Comparison of ENCODE assay signal across 17 cellular contexts in the genomic region with DNA sequence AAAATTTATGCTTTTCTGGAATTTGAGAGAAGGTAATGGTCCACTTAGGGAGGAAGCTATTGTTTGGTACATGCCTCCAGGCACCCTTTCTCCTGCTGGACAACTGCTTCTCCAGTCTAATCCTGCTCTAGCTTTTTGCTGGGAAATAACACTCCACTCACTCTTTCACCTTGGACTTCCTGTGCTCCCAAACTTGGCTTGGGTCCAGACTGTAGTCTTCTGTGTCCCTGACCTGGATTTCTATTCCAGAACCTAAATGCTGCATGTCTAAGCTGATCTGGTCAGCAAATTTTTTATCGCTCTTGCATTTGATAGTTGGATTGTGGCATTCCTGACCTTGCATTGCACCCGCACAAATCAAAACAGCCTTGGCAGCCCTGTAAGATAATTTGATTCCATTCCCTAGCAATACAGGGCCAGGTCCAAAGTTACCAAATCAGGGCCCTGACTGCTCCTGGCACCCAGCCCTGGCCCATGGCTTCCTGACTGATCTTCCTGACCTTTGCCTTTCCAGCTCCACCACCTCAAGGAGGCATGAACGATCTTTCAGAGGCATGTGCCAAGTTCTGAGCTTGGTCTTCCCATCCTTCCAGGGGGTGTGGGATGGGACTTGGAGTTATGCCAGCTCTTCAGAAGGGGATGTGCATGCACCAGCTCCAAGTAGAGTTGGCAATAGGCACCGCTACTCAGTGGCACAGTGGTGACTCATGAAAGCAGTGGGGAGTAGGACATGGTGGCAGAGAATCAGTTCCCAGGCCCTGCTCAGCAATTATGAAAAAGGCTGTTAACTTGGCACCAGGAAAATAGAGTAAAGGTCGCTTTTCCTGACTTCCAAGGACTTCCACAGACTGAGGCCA. TPM values are rescaled to one million over a fixed set of nuclear protein-coding genes. Genes with fewer than 3 reads are reported as not detected.
A peak's percentile ranks its signal among the peaks of the same experiment; 100 is the strongest.
DNase-seq lines count a peak whose midpoint lies in the region; ATAC-seq and TF ChIP-seq lines count a peak whose summit lies in the region.
"Had no signal": no experiment of that assay in that cellular context is flagged by ENCODE, and none has a peak within 500 bp of the region (broad histone marks: within the 10 kb centered on the region; RNA-seq: fewer than 3 reads in every experiment).

No MANE protein-coding gene starts in this region.

- no peak overlapping the region for H3K4me3 ChIP-seq in right atrium auricular region
- no peak overlapping the region for H3K4me3 ChIP-seq in adrenal gland
- no peak overlapping the region for H3K4me3 ChIP-seq in aorta (ENCODE audit: low read length in 2 of 2)
- H3K4me3 ChIP-seq: gastroesophageal sphincter, SJSA1, spleen, upper lobe of right lung had no signal

- WGBS in adrenal gland, 4 donors, result 23 to 38% (median 26%) methylated on average over 5 of the region's 5 CpGs
- 56 to 58% methylated on average over 5 of the region's 5 CpGs for WGBS in aorta, 2 donors

- CTCF ChIA-PET in activated CD4-positive, alpha-beta T cell treated with anti-CD3 and anti-CD28 coated beads for 36 hours (lab: Charles Lee), result no interaction called here

- no peaks in the 10 kb centered on the region for H3K9me3 Mint-ChIP-seq in activated CD4-positive, alpha-beta T cell treated with anti-CD3 and anti-CD28 coated beads for 36 hours (ENCODE audit: low read depth)
- peaks cover 0 to 3% of the 10 kb centered on the region in 2 donors for H3K9me3 Mint-ChIP-seq in activated naive CD4-positive, alpha-beta T cell treated with anti-CD3 and anti-CD28 coated beads, Interleukin-2, amount 50 U/mL, for 72 hours

- no peaks in the 10 kb centered on the region for H3K36me3 ChIP-seq in right atrium auricular region
- no peaks in the 10 kb centered on the region for H3K36me3 ChIP-seq in adrenal gland (replicated peaks in 1 of 2)
- H3K36me3 ChIP-seq in aorta (ENCODE audit: control insufficient read depth in 1 of 2, insufficient read depth in 2 of 2, low read length in 1 of 2), result no peaks in the 10 kb centered on the region
- H3K36me3 ChIP-seq: gastroesophageal sphincter, SJSA1, spleen, upper lobe of right lung had no signal

- peaks cover 23% of the 10 kb centered on the region for H3K27me3 Mint-ChIP-seq in activated CD4-positive, alpha-beta T cell treated with anti-CD3 and anti-CD28 coated beads for 36 hours

- POLR2A ChIA-PET in activated CD4-positive, alpha-beta T cell treated with anti-CD3 and anti-CD28 coated beads for 36 hours (lab: Charles Lee), result no interaction called here

- DNase-seq in Right ventricle myocardium superior (peak; percentile 45), right atrium auricular region (ENCODE audit: low spot score) (no peak), adrenal gland (peak; percentile 38 to 73 (median 69)), aorta (no peak), ureter (ENCODE audit: low spot score) (no peak)
- DNase-seq in activated CD4-positive, alpha-beta T cell treated with anti-CD3 and anti-CD28 coated beads for 36 hours, result no peak
- DNase-seq in activated naive CD4-positive, alpha-beta T cell treated with anti-CD3 and anti-CD28 coated beads, Interleukin-2, amount 50 U/mL, for 72 hours (ENCODE audit: low spot score in 2 of 2), result no peak
- DNase-seq: activated CD8-positive, alpha-beta memory T cell treated with anti-CD3 and anti-CD28 coated beads, Interleukin-2, amount 50 U/mL, for 48 hours; kidney; NCI-H1092; spleen; upper lobe of right lung had no signal

- peaks cover 0 to 5% of the 10 kb centered on the region in 2 donors for H3K4me1 ChIP-seq in right atrium auricular region
- peaks cover 0 to 11% of the 10 kb centered on the region in 2 donors for H3K4me1 ChIP-seq in adrenal gland (replicated peaks in 1 of 2)
- no peaks in the 10 kb centered on the region for H3K4me1 ChIP-seq in aorta (ENCODE audit: control insufficient read depth in 1 of 2, insufficient read depth in 2 of 2, low read length in 2 of 2)
- H3K4me1 ChIP-seq: spleen, upper lobe of right lung had no signal

- H3K4me3 Mint-ChIP-seq in activated CD4-positive, alpha-beta T cell treated with anti-CD3 and anti-CD28 coated beads for 36 hours, result no peak overlapping the region

- no peaks in the 10 kb centered on the region for H3K4me1 Mint-ChIP-seq in activated CD4-positive, alpha-beta T cell treated with anti-CD3 and anti-CD28 coated beads for 36 hours

- H3K36me3 Mint-ChIP-seq in activated CD4-positive, alpha-beta T cell treated with anti-CD3 and anti-CD28 coated beads for 36 hours (ENCODE audit: low read depth), result no peaks in the 10 kb centered on the region
- no peaks in the 10 kb centered on the region for H3K36me3 Mint-ChIP-seq in activated naive CD4-positive, alpha-beta T cell treated with anti-CD3 and anti-CD28 coated beads, Interleukin-2, amount 50 U/mL, for 72 hours

- ATAC-seq in Right ventricle myocardium superior (ENCODE audit: poor library complexity) (peak; percentile 80), aorta (ENCODE audit: low FRiP score) (peak; percentile 41)
- no peak for ATAC-seq in activated CD4-positive, alpha-beta T cell treated with anti-CD3 and anti-CD28 coated beads for 36 hours
- ATAC-seq in activated naive CD4-positive, alpha-beta T cell treated with anti-CD3 and anti-CD28 coated beads, Interleukin-2, amount 50 U/mL, for 72 hours, result no peak
- ATAC-seq: gastroesophageal sphincter, upper lobe of right lung had no signal

- no peak for TF ChIP-seq CTCF in right atrium auricular region (IDR thresholded peaks at IDR 0.05)
- no peak for TF ChIP-seq CTCF in adrenal gland (IDR thresholded peaks at IDR 0.05)

- H3K27ac ChIP-seq in right atrium auricular region (no peak overlapping the region), adrenal gland (no peak overlapping the region), layer of hippocampus (ENCODE audit: low read depth, low read length) (peak overlapping the region; percentile 15), aorta (ENCODE audit: low read depth in 1 of 2, low read length in 2 of 2) (no peak overlapping the region)
- H3K27ac ChIP-seq: gastroesophageal sphincter, SJSA1, spleen, upper lobe of right lung had no signal

- H3K27me3 ChIP-seq in right atrium auricular region (no peaks in the 10 kb centered on the region), adrenal gland (no peaks in the 10 kb centered on the region), layer of hippocampus (ENCODE audit: control insufficient read depth, insufficient read depth, low read length) (no peaks in the 10 kb centered on the region), aorta (ENCODE audit: control insufficient read depth in 1 of 2, insufficient read depth in 2 of 2, low read length in 1 of 2) (no peaks in the 10 kb centered on the region)
- H3K27me3 ChIP-seq: gastroesophageal sphincter, SJSA1, upper lobe of right lung had no signal

- no peak for TF ChIP-seq POLR2A in adrenal gland (IDR thresholded peaks at IDR 0.05)

- intact Hi-C loops in Right ventricle myocardium superior (cut with DNase I) (no loop called here), adrenal gland (cut with DNase I) (no loop called here), aorta (cut with DNase I) (no loop called here)
- intact Hi-C loops in activated CD4-positive, alpha-beta T cell treated with anti-CD3 and anti-CD28 coated beads for 36 hours (cut with DNase I, micrococcal nuclease), result no loop called here

- H3K9me3 ChIP-seq in right atrium auricular region (no peaks in the 10 kb centered on the region), adrenal gland (replicated peaks in 1 of 3) (no peaks in the 10 kb centered on the region), aorta (ENCODE audit: control insufficient read depth, low read length) (no peaks in the 10 kb centered on the region)
- H3K9me3 ChIP-seq: SJSA1, upper lobe of right lung had no signal

- H3K27ac Mint-ChIP-seq in activated CD4-positive, alpha-beta T cell treated with anti-CD3 and anti-CD28 coated beads for 36 hours, result no peak overlapping the region
- H3K27ac Mint-ChIP-seq in activated naive CD4-positive, alpha-beta T cell treated with anti-CD3 and anti-CD28 coated beads, Interleukin-2, amount 50 U/mL, for 72 hours, result no peak overlapping the region

RNA-seq across cellular contexts. Expression of gene GOLGA8J, which starts 43.9 kb away (rescaled TPM):
- total RNA-seq in Right ventricle myocardium superior, result not detected
- total RNA-seq in right atrium auricular region, result not detected
- total RNA-seq in adrenal gland, result under 1 TPM in 1 of 8 donors, not detected in 7; 0.29 TPM
- polyA plus RNA-seq in adrenal gland, result not detected
- total RNA-seq in aorta, result 1 to 10 TPM in 1 of 2 donors, not detected in 1; 1.5 TPM
- polyA plus RNA-seq in aorta, result not detected
- total RNA-seq in ureter, result not detected
- under 1 TPM in 1 of 2 experiments, not detected in 1; 0.16 TPM for total RNA-seq in activated CD4-positive, alpha-beta T cell treated with anti-CD3 and anti-CD28 coated beads for 36 hours
- total RNA-seq in activated naive CD4-positive, alpha-beta T cell treated with anti-CD3 and anti-CD28 coated beads, Interleukin-2, amount 50 U/mL, for 72 hours, result under 1 TPM in 1 of 2 donors, not detected in 1; 0.41 TPM
- total RNA-seq: H1, kidney, SJSA1, upper lobe of right lung had no signal
- polyA plus RNA-seq: H1, neural cell, spleen had no signal

Comparison
In these comparisons a context has a peak if more than half of its experiments do, and no peak if none do; other contexts are left out.
1. DNase-seq: peak in Right ventricle myocardium superior (single experiment) and adrenal gland (7 of 7); none in right atrium auricular region (single experiment), aorta (0 of 2), ureter (single experiment), activated CD4-positive, alpha-beta T cell treated with anti-CD3 and anti-CD28 coated beads for 36 hours (single experiment) and activated naive CD4-positive, alpha-beta T cell treated with anti-CD3 and anti-CD28 coated beads, Interleukin-2, amount 50 U/mL, for 72 hours (0 of 2).
2. ATAC-seq: peak in Right ventricle myocardium superior (single experiment) and aorta (single experiment); none in activated CD4-positive, alpha-beta T cell treated with anti-CD3 and anti-CD28 coated beads for 36 hours (single experiment) and activated naive CD4-positive, alpha-beta T cell treated with anti-CD3 and anti-CD28 coated beads, Interleukin-2, amount 50 U/mL, for 72 hours (0 of 2).